Comparison of ENCODE assay signal across 2 cellular contexts in genomic region chr9:86303316-86303975, GRCh38.
TF ChIP-seq lines count a peak whose summit lies in the region.

No MANE protein-coding gene starts in this region.

TF ChIP-seq in GM23338, 12 proteins besides CTCF, POLR2A, EP300 and RAD21:
- TF ChIP-seq NANOG (IDR thresholded peaks at IDR 0.05; ENCODE audit: borderline replicate concordance): peak; percentile 29; the same call in 1 of the 2 replicates
- no peak for TF ChIP-seq ETS1 (IDR thresholded peaks at IDR 0.05)

TF ChIP-seq in K562, 482 proteins besides CTCF, POLR2A, EP300 and RAD21:
- TF ChIP-seq C11orf30 (IDR thresholded peaks at IDR 0.05; ENCODE audit: low read depth): peak; percentile 57; the same call in 1 of the 2 replicates
- no peak for TF ChIP-seq ZNF398 (CRISPR knock-in tag; IDR thresholded peaks at IDR 0.05)
- TF ChIP-seq ZNF316 (IDR thresholded peaks at IDR 0.05): peak; percentile 62
- 0 out of 2 replicates have a peak, but pooled peaks have one; percentile 17 for TF ChIP-seq NFE2 (IDR thresholded peaks at IDR 0.05; ENCODE audit: low read depth)
- TF ChIP-seq RUNX1 (IDR thresholded peaks at IDR 0.05; ENCODE audit: low read depth): no peak
